In genomic region chr16:88533945-88534641, GRCh38 we compare ENCODE assay signal across 8 cellular contexts. TPM values are rescaled to one million over a fixed set of nuclear protein-coding genes. Genes with fewer than 3 reads are reported as not detected.
DNase-seq lines count a peak whose midpoint lies in the region; ATAC-seq and TF ChIP-seq lines count a peak whose summit lies in the region.

No MANE protein-coding gene starts in this region.

- no peaks in the 10 kb centered on the region for H3K36me3 ChIP-seq in MG63

- peaks cover 10% of the 10 kb centered on the region for H3K4me1 Mint-ChIP-seq in CD14-positive monocyte

- H3K27me3 Mint-ChIP-seq in CD14-positive monocyte (ENCODE audit: low read depth in 3 of 3): peaks cover 11 to 12% (median 11%) of the 10 kb centered on the region in 3 donors

- peak; percentile 78 for ATAC-seq in GM19463 (IDR thresholded peaks at IDR 0.05; ENCODE audit: unreplicated experiment)

- DNase-seq in CD14-positive monocyte (ENCODE audit: low spot score) (peak; percentile 66), MG63 (peak; percentile 69), dorsolateral prefrontal cortex (peak in 8 of 10 donors; percentile 52 to 84 (median 64)), medulla oblongata (ENCODE audit: extremely low spot score) (peak; percentile 66), NCI-H2081 treated with DMSO at 0.1 percent for 48 hours (lab: John Stamatoyannopoulos, UW) (no peak)
- DNase-seq in activated CD4-positive, alpha-beta T cell treated with anti-CD3 and anti-CD28 coated beads, Interleukin-2, amount 50 U/mL, for 48 hours: peak; percentile 74 to 76
- peak; percentile 65 to 73 (median 66) for DNase-seq in stimulated activated CD4-positive, alpha-beta T cell treated with anti-CD3 and anti-CD28 coated beads, TNF-alpha, amount 100 ng/mL, for 4 hours (ENCODE audit: low read depth in 3 of 3)

- peak overlapping the region; percentile 44 for H3K4me3 ChIP-seq in MG63
- H3K4me3 ChIP-seq in dorsolateral prefrontal cortex: peak overlapping the region in 58 of 59 donors; percentile 46 to 91 (median 71)

- H3K27ac Mint-ChIP-seq in CD14-positive monocyte: no peak overlapping the region

- peaks cover 0 to under 1% (median 0%) of the 10 kb centered on the region in 7 donors for H3K9me3 Mint-ChIP-seq in CD14-positive monocyte

- no peaks in the 10 kb centered on the region for H3K27me3 ChIP-seq in MG63
- H3K27me3 ChIP-seq in dorsolateral prefrontal cortex: peaks cover 0 to 4% (median 0%) of the 10 kb centered on the region in 45 donors

- H3K36me3 Mint-ChIP-seq in CD14-positive monocyte: no peaks in the 10 kb centered on the region

- no peak for TF ChIP-seq CTCF in CD14-positive monocyte (IDR thresholded peaks at IDR 0.05)
- peak in 4 of 56 donors; percentile 5 to 24 (median 14) for TF ChIP-seq CTCF in dorsolateral prefrontal cortex (IDR thresholded peaks at IDR 0.05 in 54 of 56, conservative IDR thresholded peaks at IDR 0.05 in 2 of 56; ENCODE audit: low read depth in 1 of 56, partially characterized antibody in 56 of 56)

- H3K27ac ChIP-seq in dorsolateral prefrontal cortex: peak overlapping the region in 50 of 59 donors; percentile 38 to 91 (median 82)

- intact Hi-C loops in CD14-positive monocyte (cut with micrococcal nuclease) (loop anchor here in 1 of 2 donors (2.0 kb wide), 1 partner anchor 81 kb away; the partner anchor contains the start of gene ZFPM1), dorsolateral prefrontal cortex (cut with DNase I) (loop anchor here (2.0 to 10.0 kb wide), 3 partner anchors 35 to 579 kb away; partner anchors contain the start of genes BANP (in 1 of the 2) and ZC3H18 (in 1 of the 2))

- no peaks in the 10 kb centered on the region for H3K9me3 ChIP-seq in MG63

- H3K4me3 Mint-ChIP-seq in CD14-positive monocyte: peak overlapping the region; percentile 42 to 57

RNA-seq across cellular contexts. Expression of gene ZC3H18, which starts 36.1 kb away (rescaled TPM):
- polyA plus RNA-seq in CD14-positive monocyte: 1 to 10 TPM; 5.5 to 6.8 TPM
- total RNA-seq in MG63 (2014; rRNA removed; shearing (Covaris generic); ENCODE audit: low replicate concordance): 10.9 and 13.2 TPM in 2 replicates
- total RNA-seq in dorsolateral prefrontal cortex: 10 to 100 TPM; 29.2 to 64.6 (median 46.8) TPM
